ENCODE assay signal across 8 cellular contexts in the genomic region with DNA sequence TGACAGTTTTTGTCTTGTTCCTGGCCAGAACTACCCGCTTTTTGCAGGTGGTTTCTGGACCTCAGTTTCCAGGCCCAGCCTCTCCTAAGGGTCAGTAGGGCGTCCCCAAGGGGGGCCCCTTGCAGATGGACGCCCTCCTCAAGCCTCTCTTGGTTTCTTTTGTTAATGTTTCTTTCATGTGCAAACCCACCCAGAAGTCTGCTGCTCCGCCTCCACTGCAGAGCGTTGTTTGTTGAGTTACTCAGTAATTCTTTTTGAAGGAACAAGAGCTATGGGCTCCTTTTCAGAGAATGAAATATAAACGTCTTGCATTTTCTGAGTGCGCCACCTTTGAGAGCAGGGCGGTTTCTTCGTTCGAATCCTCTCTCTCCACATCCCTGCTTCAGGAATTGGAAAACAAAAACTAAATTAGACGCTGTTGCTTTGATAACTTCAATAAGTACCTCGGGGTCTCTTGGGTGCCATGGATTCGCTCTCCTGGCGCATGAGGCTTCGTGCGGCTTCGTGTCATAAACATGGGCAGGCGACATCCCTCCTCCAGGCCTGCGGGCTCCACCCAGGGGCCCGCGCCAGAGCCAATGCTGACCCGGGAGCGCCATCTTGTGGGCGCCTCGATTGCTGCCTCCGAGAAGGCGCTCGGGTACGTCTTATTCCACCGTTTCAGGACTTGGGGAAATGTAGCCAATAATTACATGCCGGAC. TPM values are rescaled to one million over a fixed set of nuclear protein-coding genes. Genes with fewer than 3 reads are reported as not detected.
DNase-seq lines count a peak whose midpoint lies in the region; ATAC-seq and TF ChIP-seq lines count a peak whose summit lies in the region.

No MANE protein-coding gene starts in this region.

- peaks cover 11% of the 10 kb centered on the region for H3K4me1 Mint-ChIP-seq in activated naive CD4-positive, alpha-beta T cell treated with anti-CD3 and anti-CD28 coated beads, Interleukin-2, amount 10 ng/mL, durations not matched to agents 7 days and 5 days

- TF ChIP-seq POLR2A in tibial nerve (IDR thresholded peaks at IDR 0.05): no peak

- 22 to 24% methylated on average over 28 to 31 of the region's 31 CpGs for WGBS in tibial nerve, 2 donors

- H3K4me3 Mint-ChIP-seq in activated naive CD4-positive, alpha-beta T cell treated with anti-CD3 and anti-CD28 coated beads, Interleukin-2, amount 10 ng/mL, durations not matched to agents 7 days and 5 days: no peak overlapping the region

- peak in 1 of 2 donors; percentile 53 for TF ChIP-seq EP300 in tibial nerve (IDR thresholded peaks at IDR 0.05)

- peak; percentile 98 for ATAC-seq in DND-41 (ENCODE audit: insufficient read depth, low read depth)
- peak; percentile 100 for ATAC-seq in SK-N-SH treated with all-trans-retinoic acid at 6 μM for 48 hours

- no peaks in the 10 kb centered on the region for H3K9me3 Mint-ChIP-seq in activated naive CD4-positive, alpha-beta T cell treated with anti-CD3 and anti-CD28 coated beads, Interleukin-2, amount 10 ng/mL, durations not matched to agents 7 days and 5 days

- no peaks in the 10 kb centered on the region for H3K36me3 ChIP-seq in DND-41 (ENCODE audit: insufficient read depth, low read length)
- no peaks in the 10 kb centered on the region for H3K36me3 ChIP-seq in tibial nerve

- no peaks in the 10 kb centered on the region for H4K20me1 ChIP-seq in DND-41 (ENCODE audit: insufficient read depth, low read length)

- H3K27me3 ChIP-seq in DND-41 (ENCODE audit: insufficient read depth, low read length, poor library complexity): no peaks in the 10 kb centered on the region
- no peaks in the 10 kb centered on the region for H3K27me3 ChIP-seq in tibial nerve

- peak; percentile 79 for DNase-seq in DND-41
- peak; percentile 27 for DNase-seq in GOT3 (lab: John Stamatoyannopoulos, UW)
- DNase-seq in M059J (ENCODE audit: low read depth): peak; percentile 69
- DNase-seq in activated naive CD4-positive, alpha-beta T cell treated with anti-CD3 and anti-CD28 coated beads, Interleukin-2, amount 10 ng/mL, durations not matched to agents 7 days and 5 days: peak; percentile 87
- DNase-seq in head of caudate nucleus: peak; percentile 73 to 93 (median 85)
- DNase-seq in pons (ENCODE audit: low spot score): peak; percentile 73
- DNase-seq in tibial nerve (ENCODE audit: low spot score in 2 of 2): peak; percentile 78 to 83

- no peak overlapping the region for H3K27ac ChIP-seq in DND-41 (ENCODE audit: low read length)
- H3K27ac ChIP-seq in tibial nerve: peak overlapping the region in 1 of 4 donors; percentile 12

- H3K27ac Mint-ChIP-seq in activated naive CD4-positive, alpha-beta T cell treated with anti-CD3 and anti-CD28 coated beads, Interleukin-2, amount 10 ng/mL, durations not matched to agents 7 days and 5 days: no peak overlapping the region

- CTCF ChIA-PET in activated naive CD4-positive, alpha-beta T cell treated with anti-CD3 and anti-CD28 coated beads, Interleukin-2, amount 10 ng/mL, durations not matched to agents 7 days and 5 days (lab: Charles Lee): interaction anchor here (0.6 to 2.7 kb wide), 18 partner anchors 10 to 971 kb away, joined by 3 to 14 read pairs (median 3); a partner anchor contains a TSS

- H3K9me3 ChIP-seq in DND-41 (ENCODE audit: insufficient read depth, low read length, severe bottlenecking) (no peaks in the 10 kb centered on the region), tibial nerve (no peaks in the 10 kb centered on the region)

- H3K4me2 ChIP-seq in DND-41 (ENCODE audit: insufficient read depth, low read length): peak overlapping the region; percentile 23; the same call in 1 of the 2 replicates

- H3K79me2 ChIP-seq in DND-41 (ENCODE audit: insufficient read depth, low read length): no peaks in the 10 kb centered on the region

- H3K4me1 ChIP-seq in DND-41 (ENCODE audit: insufficient read depth, low read length): peaks cover 7% of the 10 kb centered on the region
- peaks cover 0 to 30% (median 0%) of the 10 kb centered on the region in 4 donors for H3K4me1 ChIP-seq in tibial nerve

- H3K9ac ChIP-seq in DND-41 (ENCODE audit: low read depth, low read length): no peak overlapping the region

- no peaks in the 10 kb centered on the region for H3K36me3 Mint-ChIP-seq in activated naive CD4-positive, alpha-beta T cell treated with anti-CD3 and anti-CD28 coated beads, Interleukin-2, amount 10 ng/mL, durations not matched to agents 7 days and 5 days

- peaks cover 4% of the 10 kb centered on the region for H3K27me3 Mint-ChIP-seq in activated naive CD4-positive, alpha-beta T cell treated with anti-CD3 and anti-CD28 coated beads, Interleukin-2, amount 10 ng/mL, durations not matched to agents 7 days and 5 days

- H2AFZ ChIP-seq in DND-41 (ENCODE audit: low read depth, low read length): peak overlapping the region; percentile 53

- intact Hi-C loops in head of caudate nucleus (cut with DNase I): no loop called here

- H3K4me3 ChIP-seq in DND-41 (ENCODE audit: low read depth in 1 of 2, low read length in 2 of 2): no peak overlapping the region
- H3K4me3 ChIP-seq in tibial nerve: peak overlapping the region in 1 of 4 donors; percentile 6

- peak; percentile 87 for TF ChIP-seq CTCF in DND-41 (IDR thresholded peaks at IDR 0.05; ENCODE audit: borderline replicate concordance, extremely low read depth, low read length, poor library complexity, severe bottlenecking)
- TF ChIP-seq CTCF in tibial nerve (IDR thresholded peaks at IDR 0.05): peak; percentile 80 to 90 (median 82)

TF ChIP-seq in SK-N-SH treated with all-trans-retinoic acid at 6 μM for 48 hours, 23 proteins besides CTCF, POLR2A, EP300 and RAD21:
- TF ChIP-seq, protein P1, sequence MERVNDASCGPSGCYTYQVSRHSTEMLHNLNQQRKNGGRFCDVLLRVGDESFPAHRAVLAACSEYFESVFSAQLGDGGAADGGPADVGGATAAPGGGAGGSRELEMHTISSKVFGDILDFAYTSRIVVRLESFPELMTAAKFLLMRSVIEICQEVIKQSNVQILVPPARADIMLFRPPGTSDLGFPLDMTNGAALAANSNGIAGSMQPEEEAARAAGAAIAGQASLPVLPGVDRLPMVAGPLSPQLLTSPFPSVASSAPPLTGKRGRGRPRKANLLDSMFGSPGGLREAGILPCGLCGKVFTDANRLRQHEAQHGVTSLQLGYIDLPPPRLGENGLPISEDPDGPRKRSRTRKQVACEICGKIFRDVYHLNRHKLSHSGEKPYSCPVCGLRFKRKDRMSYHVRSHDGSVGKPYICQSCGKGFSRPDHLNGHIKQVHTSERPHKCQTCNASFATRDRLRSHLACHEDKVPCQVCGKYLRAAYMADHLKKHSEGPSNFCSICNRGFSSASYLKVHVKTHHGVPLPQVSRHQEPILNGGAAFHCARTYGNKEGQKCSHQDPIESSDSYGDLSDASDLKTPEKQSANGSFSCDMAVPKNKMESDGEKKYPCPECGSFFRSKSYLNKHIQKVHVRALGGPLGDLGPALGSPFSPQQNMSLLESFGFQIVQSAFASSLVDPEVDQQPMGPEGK (CRISPR knock-in tag; IDR thresholded peaks at IDR 0.05; ENCODE audit: borderline replicate concordance): no peak
- TF ChIP-seq ZFP30 (CRISPR knock-in tag; IDR thresholded peaks at IDR 0.05) (no peak), TCF4 (CRISPR knock-in tag; IDR thresholded peaks at IDR 0.05; ENCODE audit: borderline replicate concordance) (no peak), OSR1 (CRISPR knock-in tag; IDR thresholded peaks at IDR 0.05) (no peak), ARNTL (CRISPR knock-in tag; IDR thresholded peaks at IDR 0.05; ENCODE audit: borderline replicate concordance, low read depth) (no peak), SNAI2 (CRISPR knock-in tag; IDR thresholded peaks at IDR 0.05) (no peak), RARB (CRISPR knock-in tag; IDR thresholded peaks at IDR 0.05) (no peak), TOX (CRISPR knock-in tag; IDR thresholded peaks at IDR 0.05; ENCODE audit: borderline replicate concordance) (no peak), GLIS3 (CRISPR knock-in tag; IDR thresholded peaks at IDR 0.05) (no peak), ZNF8 (CRISPR knock-in tag; IDR thresholded peaks at IDR 0.05) (no peak), ZC3H10 (CRISPR knock-in tag; IDR thresholded peaks at IDR 0.05) (no peak), CSDC2 (CRISPR knock-in tag; IDR thresholded peaks at IDR 0.05) (no peak), ZNF70 (CRISPR knock-in tag; IDR thresholded peaks at IDR 0.05) (no peak)

RNA-seq across cellular contexts. Expression of a gene that starts 38.3 kb away (rescaled TPM):
- total RNA-seq in M059J (2014; rRNA removed; shearing (Covaris generic)): not detected in 2 replicates
- 10 to 100 TPM in 1 of 4 donors, 1 to 10 TPM in 3; 1.8 to 23.7 (median 4.0) TPM for total RNA-seq in tibial nerve

Comparison
In these comparisons a context has a peak if more than half of its experiments do, and no peak if none do; other contexts are left out.
1. DNase-seq: peak in every context shown above with its lines; median percentile 87 in activated naive CD4-positive, alpha-beta T cell treated with anti-CD3 and anti-CD28 coated beads, Interleukin-2, amount 10 ng/mL, durations not matched to agents 7 days and 5 days; 85 in head of caudate nucleus; 80 in tibial nerve; 79 in DND-41; 73 in pons; 69 in M059J; 27 in GOT3.